35 cellular contexts compared by ENCODE assay signal in genomic region chr6:164168595-164168994, GRCh38.
"Had no signal": no experiment of that assay in that cellular context is flagged by ENCODE, and none has a peak within 500 bp of the region (broad histone marks: within the 10 kb centered on the region; RNA-seq: fewer than 3 reads in every experiment).

No MANE protein-coding gene starts in this region.

- H3K27me3 ChIP-seq: adrenal gland, body of pancreas, breast epithelium, cardiac muscle cell, esophagus muscularis mucosa, gastroesophageal sphincter, heart right ventricle, hepatocyte had no signal

- H3K4me1 ChIP-seq: adrenal gland, body of pancreas, breast epithelium, esophagus muscularis mucosa, gastroesophageal sphincter had no signal

- H3K4me3 Mint-ChIP-seq: activated B cell treated with CpG ODN at 0.5 μM for 24 hours; activated CD8-positive, alpha-beta T cell treated with anti-CD3 and anti-CD28 coated beads for 36 hours; activated naive CD4-positive, alpha-beta T cell treated with anti-CD3 and anti-CD28 coated beads for 36 hours; activated naive CD4-positive, alpha-beta T cell treated with anti-CD3 and anti-CD28 coated beads, Interleukin-2, amount 50 U/mL, for 24 hours; activated naive CD8-positive, alpha-beta T cell treated with anti-CD3 and anti-CD28 coated beads for 36 hours; activated naive CD8-positive, alpha-beta T cell treated with anti-CD3 and anti-CD28 coated beads, Interleukin-2, amount 50 U/mL, for 24 hours; activated T-helper 1 cell treated with anti-CD3 and anti-CD28 coated beads, Interleukin-12 subunit alpha, Interleukin-12 subunit beta, Interleukin-2, Interleukin-4 antibody, amounts not matched to agents 30 ng/mL and 10 ng/mL and 1 ng/mL, durations not matched to agents 14 hours and 24 hours and 36 hours; dendritic cell treated with granulocyte-macrophage colony-stimulating factor and Interleukin-4, amounts not matched to agents 40 ng/mL and 50 ng/mL, for 4 days; effector memory CD8-positive, alpha-beta T cell had no signal

- H3K27ac ChIP-seq: adrenal gland, body of pancreas, breast epithelium, cardiac muscle cell, coronary artery, esophagus muscularis mucosa, gastroesophageal sphincter, heart right ventricle, hepatocyte, WERI-Rb-1 had no signal

- H3K4me3 ChIP-seq: adrenal gland, body of pancreas, breast epithelium, cardiac muscle cell, coronary artery, esophagus muscularis mucosa, gastroesophageal sphincter, heart right ventricle, hepatocyte had no signal

- DNase-seq: activated B cell treated with CpG ODN at 0.5 μM for 24 hours; activated CD4-positive, alpha-beta T cell treated with anti-CD3 and anti-CD28 coated beads for 48 hours; activated CD4-positive, alpha-beta T cell treated with anti-CD3 and anti-CD28 coated beads, Interleukin-2, amount 50 U/mL, for 1 hour; activated CD4-positive, alpha-beta T cell treated with anti-CD3 and anti-CD28 coated beads, Interleukin-2, amount 50 U/mL, for 48 hours; activated CD8-positive, alpha-beta memory T cell treated with anti-CD3 and anti-CD28 coated beads for 24 hours; activated CD8-positive, alpha-beta T cell treated with anti-CD3 and anti-CD28 coated beads for 36 hours; activated effector memory CD4-positive, alpha-beta T cell treated with anti-CD3 and anti-CD28 coated beads, Interleukin-2, amount 50 U/mL, for 16 hours; activated naive CD4-positive, alpha-beta T cell treated with anti-CD3 and anti-CD28 coated beads for 36 hours; activated naive CD8-positive, alpha-beta T cell treated with anti-CD3 and anti-CD28 coated beads for 36 hours; activated naive CD8-positive, alpha-beta T cell treated with anti-CD3 and anti-CD28 coated beads, Interleukin-2, amount 50 U/mL, for 24 hours; activated T-cell treated with anti-CD3 and anti-CD28 coated beads, Interleukin-2, amount 50 U/mL, for 1 hour; activated T-cell treated with anti-CD3 and anti-CD28 coated beads, Interleukin-2, amount 50 U/mL, for 48 hours; aorta; central memory CD4-positive, alpha-beta T cell; cerebellar nuclear complex; effector CD4-positive, alpha-beta T cell; effector memory CD8-positive, alpha-beta T cell; erythroblast; foreskin melanocyte; heart right ventricle; T-helper 2 cell; WERI-Rb-1 had no signal

- H3K27me3 Mint-ChIP-seq: activated B cell treated with CpG ODN at 0.5 μM for 24 hours; activated CD8-positive, alpha-beta T cell treated with anti-CD3 and anti-CD28 coated beads for 36 hours; activated naive CD4-positive, alpha-beta T cell treated with anti-CD3 and anti-CD28 coated beads, Interleukin-2, amount 50 U/mL, for 24 hours; activated naive CD8-positive, alpha-beta T cell treated with anti-CD3 and anti-CD28 coated beads for 36 hours; dendritic cell treated with granulocyte-macrophage colony-stimulating factor and Interleukin-4, amounts not matched to agents 40 ng/mL and 50 ng/mL, for 4 days had no signal

- H3K36me3 Mint-ChIP-seq: activated naive CD4-positive, alpha-beta T cell treated with anti-CD3 and anti-CD28 coated beads, Interleukin-2, amount 50 U/mL, for 24 hours; activated naive CD8-positive, alpha-beta T cell treated with anti-CD3 and anti-CD28 coated beads for 36 hours had no signal

- H3K9me3 Mint-ChIP-seq: activated B cell treated with CpG ODN at 0.5 μM for 24 hours; activated CD8-positive, alpha-beta T cell treated with anti-CD3 and anti-CD28 coated beads for 36 hours; activated naive CD4-positive, alpha-beta T cell treated with anti-CD3 and anti-CD28 coated beads, Interleukin-2, amount 50 U/mL, for 24 hours; activated naive CD8-positive, alpha-beta T cell treated with anti-CD3 and anti-CD28 coated beads for 36 hours; activated naive CD8-positive, alpha-beta T cell treated with anti-CD3 and anti-CD28 coated beads, Interleukin-2, amount 50 U/mL, for 24 hours; activated T-helper 1 cell treated with anti-CD3 and anti-CD28 coated beads, Interleukin-12 subunit alpha, Interleukin-12 subunit beta, Interleukin-2, Interleukin-4 antibody, amounts not matched to agents 30 ng/mL and 10 ng/mL and 1 ng/mL, durations not matched to agents 14 hours and 24 hours and 36 hours; activated T-helper 2 cell treated with anti-CD3 and anti-CD28 coated beads, Interferon-gamma antibody, Interleukin-2, Interleukin-4, amounts not matched to agents 10 μg/mL and 5 μg/mL and 100 μg/mL, durations not matched to agents 14 hours and 24 hours and 36 hours had no signal

- H3K9me3 ChIP-seq: adrenal gland, body of pancreas, breast epithelium, esophagus muscularis mucosa, gastroesophageal sphincter, heart right ventricle had no signal

- H3K27ac Mint-ChIP-seq: activated B cell treated with CpG ODN at 0.5 μM for 24 hours; activated CD8-positive, alpha-beta T cell treated with anti-CD3 and anti-CD28 coated beads for 36 hours; activated naive CD4-positive, alpha-beta T cell treated with anti-CD3 and anti-CD28 coated beads for 36 hours; activated naive CD4-positive, alpha-beta T cell treated with anti-CD3 and anti-CD28 coated beads, Interleukin-2, amount 50 U/mL, for 24 hours; activated naive CD8-positive, alpha-beta T cell treated with anti-CD3 and anti-CD28 coated beads for 36 hours; activated naive CD8-positive, alpha-beta T cell treated with anti-CD3 and anti-CD28 coated beads, Interleukin-2, amount 50 U/mL, for 24 hours; activated T-helper 1 cell treated with anti-CD3 and anti-CD28 coated beads, Interleukin-12 subunit alpha, Interleukin-12 subunit beta, Interleukin-2, Interleukin-4 antibody, amounts not matched to agents 30 ng/mL and 10 ng/mL and 1 ng/mL, durations not matched to agents 14 hours and 24 hours and 36 hours; activated T-helper 2 cell treated with anti-CD3 and anti-CD28 coated beads, Interferon-gamma antibody, Interleukin-2, Interleukin-4, amounts not matched to agents 10 μg/mL and 5 μg/mL and 100 μg/mL, durations not matched to agents 14 hours and 24 hours and 36 hours; dendritic cell treated with granulocyte-macrophage colony-stimulating factor and Interleukin-4, amounts not matched to agents 40 ng/mL and 50 ng/mL, for 4 days; effector memory CD8-positive, alpha-beta T cell had no signal

- H3K4me1 Mint-ChIP-seq: activated B cell treated with CpG ODN at 0.5 μM for 24 hours; activated naive CD4-positive, alpha-beta T cell treated with anti-CD3 and anti-CD28 coated beads, Interleukin-2, amount 50 U/mL, for 24 hours; activated naive CD8-positive, alpha-beta T cell treated with anti-CD3 and anti-CD28 coated beads for 36 hours; activated naive CD8-positive, alpha-beta T cell treated with anti-CD3 and anti-CD28 coated beads, Interleukin-2, amount 50 U/mL, for 24 hours had no signal

- ATAC-seq: activated CD4-positive, CD25-positive, alpha-beta regulatory T cell treated with anti-CD3 and anti-CD28 coated beads, Interleukin-2, amount 50 U/mL, for 24 hours; activated CD8-positive, alpha-beta T cell treated with anti-CD3 and anti-CD28 coated beads for 36 hours; activated naive CD8-positive, alpha-beta T cell treated with anti-CD3 and anti-CD28 coated beads, Interleukin-2, amount 50 U/mL, for 24 hours; body of pancreas; effector memory CD8-positive, alpha-beta T cell; gastroesophageal sphincter had no signal

- H3K36me3 ChIP-seq: adrenal gland, breast epithelium, cardiac muscle cell, esophagus muscularis mucosa, gastroesophageal sphincter, heart right ventricle, WERI-Rb-1 had no signal
